In genomic region chr10:22386396-22386928, GRCh38 we compare ENCODE assay signal across 18 cellular contexts. TPM values are rescaled to one million over a fixed set of nuclear protein-coding genes. Genes with fewer than 3 reads are reported as not detected.
"Had no signal": no experiment of that assay in that cellular context is flagged by ENCODE, and none has a peak within 500 bp of the region (broad histone marks: within the 10 kb centered on the region; RNA-seq: fewer than 3 reads in every experiment).

No MANE protein-coding gene starts in this region.

- H3K27ac ChIP-seq: brain microvascular endothelial cell, tibial artery, vagina had no signal

- H3K4me2 ChIP-seq: smooth muscle cell had no signal

- H3K4me1 ChIP-seq: tibial artery, vagina had no signal

- H3K36me3 ChIP-seq: brain microvascular endothelial cell, tibial artery, vagina had no signal

- ATAC-seq: activated CD8-positive, alpha-beta memory T cell treated with anti-CD3 and anti-CD28 coated beads, Interleukin-2, amount 10 ng/mL, durations not matched to agents 7 days and 5 days; right cardiac atrium; stimulated activated effector memory CD8-positive, alpha-beta T cell treated with anti-CD3 and anti-CD28 coated beads, Interleukin-12 subunit alpha, Interleukin-12 subunit beta, amount 100 ng/mL, for 72 hours had no signal

- H3K4me3 ChIP-seq: smooth muscle cell, tibial artery, vagina had no signal

- H3K27me3 ChIP-seq: brain microvascular endothelial cell, tibial artery, vagina had no signal

- H3K9me3 ChIP-seq: tibial artery, vagina had no signal

- DNase-seq: activated CD4-positive, alpha-beta T cell treated with anti-CD3 and anti-CD28 coated beads, Interleukin-2, amount 50 U/mL, for 48 hours; activated CD4-positive, CD25-positive, alpha-beta regulatory T cell treated with anti-CD3 and anti-CD28 coated beads, Interleukin-2, amount 50 U/mL, for 72 hours; activated CD8-positive, alpha-beta memory T cell treated with anti-CD3 and anti-CD28 coated beads, Interleukin-2, amount 10 ng/mL, durations not matched to agents 7 days and 5 days; activated effector memory CD4-positive, alpha-beta T cell treated with Interleukin-2 at 50 U/mL for 16 hours; activated T-cell treated with anti-CD3 and anti-CD28 coated beads, Interleukin-2, amount 50 U/mL, for 24 hours; amniotic stem cell; brain microvascular endothelial cell; cerebellar nuclear complex; dermis blood vessel endothelial cell; midbrain; naive B cell; right cardiac atrium; tibial artery had no signal

RNA-seq across cellular contexts. Expression of gene SPAG6, which starts 41.2 kb away (rescaled TPM):
- total RNA-seq: dermis blood vessel endothelial cell, epithelial cell of proximal tubule, posterior vena cava, smooth muscle cell, vagina had no signal
